In genomic region chr4:14856927-14857220, GRCh38 we compare ENCODE assay signal across 14 cellular contexts.
DNase-seq lines count a peak whose midpoint lies in the region; ATAC-seq, FAIRE-seq and TF ChIP-seq lines count a peak whose summit lies in the region.
"Had no signal": no experiment of that assay in that cellular context is flagged by ENCODE, and none has a peak within 500 bp of the region (broad histone marks: within the 10 kb centered on the region; RNA-seq: fewer than 3 reads in every experiment).

No MANE protein-coding gene starts in this region.

- no peak for TF ChIP-seq POLR2A in spleen (IDR thresholded peaks at IDR 0.05)

- no peak for DNase-seq in activated T-cell treated with anti-CD3 and anti-CD28 coated beads, Interleukin-2, amount 50 U/mL, for 24 hours
- DNase-seq in activated T-cell treated with anti-CD3 and anti-CD28 coated beads for 4 hours (no peak), astrocyte (ENCODE audit: low read depth) (no peak), hepatocyte (ENCODE audit: low spot score) (no peak), tibial artery (no peak), cerebellar nuclear complex (lab: John Stamatoyannopoulos, UW) (no peak), spleen (no peak)
- DNase-seq: CD8-positive, alpha-beta memory T cell; H7; MM.1S; NCI-H2081; right lobe of liver had no signal

- H3K4me2 ChIP-seq in astrocyte (ENCODE audit: low read length), result no peak overlapping the region
- H3K4me2 ChIP-seq in hepatocyte, result no peak overlapping the region

- 91% methylated on average over 5 of the region's 5 CpGs for WGBS in hepatocyte (ENCODE audit: low lambda C conversion rate, missing lambda C conversion rate)
- WGBS in spleen, 5 donors, result 84 to 93% (median 87%) methylated on average over 5 of the region's 5 CpGs

- H3K4me3 ChIP-seq in astrocyte (ENCODE audit: insufficient read depth, low read depth, low read length), result no peak overlapping the region
- H3K4me3 ChIP-seq in hepatocyte, result no peak overlapping the region
- H3K4me3 ChIP-seq in tibial artery, result no peak overlapping the region
- no peak overlapping the region for H3K4me3 ChIP-seq in spleen
- H3K4me3 ChIP-seq: right lobe of liver had no signal

- H3K4me1 ChIP-seq in astrocyte (ENCODE audit: insufficient read depth, low read length), result peaks cover 24% of the 10 kb centered on the region
- H3K4me1 ChIP-seq in hepatocyte (ENCODE audit: insufficient read depth), result peaks cover 6% of the 10 kb centered on the region
- H3K4me1 ChIP-seq in tibial artery, result peaks cover 0 to 29% (median 11%) of the 10 kb centered on the region in 4 donors
- peaks cover 0 to 13% (median 0%) of the 10 kb centered on the region in 6 donors for H3K4me1 ChIP-seq in spleen
- H3K4me1 ChIP-seq: right lobe of liver had no signal

- H3K36me3 ChIP-seq in astrocyte (ENCODE audit: insufficient read depth, low read length) (no peaks in the 10 kb centered on the region), hepatocyte (replicated peaks; ENCODE audit: insufficient read depth, low read depth) (no peaks in the 10 kb centered on the region), tibial artery (no peaks in the 10 kb centered on the region), spleen (no peaks in the 10 kb centered on the region)
- H3K36me3 ChIP-seq: right lobe of liver had no signal

- H3K36me3 Mint-ChIP-seq in activated T-cell treated with anti-CD3 and anti-CD28 coated beads, Interleukin-2, amount 50 U/mL, for 24 hours (ENCODE audit: low read depth), result peaks cover 4% of the 10 kb centered on the region
- H3K36me3 Mint-ChIP-seq in astrocyte (ENCODE audit: low read depth, unreplicated experiment), result peaks cover 1% of the 10 kb centered on the region
- H3K36me3 Mint-ChIP-seq: mesothelial cell of epicardium had no signal

- peak overlapping the region; percentile 5 for H3K9ac ChIP-seq in astrocyte (ENCODE audit: low read length)

- H3K27me3 ChIP-seq in astrocyte (ENCODE audit: insufficient read depth, low read length) (no peaks in the 10 kb centered on the region), hepatocyte (no peaks in the 10 kb centered on the region), tibial artery (no peaks in the 10 kb centered on the region), spleen (replicated peaks in 1 of 7) (peaks cover 0 to under 1% (median 0%) of the 10 kb centered on the region in 7 donors)
- H3K27me3 ChIP-seq: right lobe of liver had no signal

- H3K27ac ChIP-seq in astrocyte (ENCODE audit: low read depth, low read length) (peak overlapping the region; percentile 89), hepatocyte (peak overlapping the region; percentile 78), tibial artery (peak overlapping the region; percentile 70 to 74), spleen (no peak overlapping the region)
- H3K27ac ChIP-seq: right lobe of liver had no signal

- peaks cover 11% of the 10 kb centered on the region for H3K9me3 Mint-ChIP-seq in activated T-cell treated with anti-CD3 and anti-CD28 coated beads, Interleukin-2, amount 50 U/mL, for 24 hours
- peaks cover 5% of the 10 kb centered on the region for H3K9me3 Mint-ChIP-seq in astrocyte (ENCODE audit: unreplicated experiment)
- H3K9me3 Mint-ChIP-seq: CD8-positive, alpha-beta memory T cell had no signal

- peaks cover 33% of the 10 kb centered on the region for H3K27me3 Mint-ChIP-seq in activated T-cell treated with anti-CD3 and anti-CD28 coated beads, Interleukin-2, amount 50 U/mL, for 24 hours
- peaks cover 10% of the 10 kb centered on the region for H3K27me3 Mint-ChIP-seq in astrocyte (ENCODE audit: low read depth, unreplicated experiment)

- no peak for FAIRE-seq in astrocyte (lab: Jason Lieb, UNC)

- H3K79me2 ChIP-seq in astrocyte (ENCODE audit: insufficient read depth, low read length) (no peaks in the 10 kb centered on the region), hepatocyte (no peaks in the 10 kb centered on the region)

- ATAC-seq in HG03565 (IDR thresholded peaks at IDR 0.05; ENCODE audit: unreplicated experiment), result no peak

- H3K27ac Mint-ChIP-seq in activated T-cell treated with anti-CD3 and anti-CD28 coated beads, Interleukin-2, amount 50 U/mL, for 24 hours, result peak overlapping the region; percentile 89
- peak overlapping the region; percentile 95 for H3K27ac Mint-ChIP-seq in astrocyte (ENCODE audit: unreplicated experiment)
- H3K27ac Mint-ChIP-seq: CD8-positive, alpha-beta memory T cell; mesothelial cell of epicardium had no signal

- TF ChIP-seq CTCF in astrocyte (IDR thresholded peaks at IDR 0.05; ENCODE audit: insufficient read depth, low read depth, low read length), result no peak
- no peak for TF ChIP-seq CTCF in hepatocyte (IDR thresholded peaks at IDR 0.05; ENCODE audit: poor library complexity)
- no peak for TF ChIP-seq CTCF in tibial artery (IDR thresholded peaks at IDR 0.05)
- no peak for TF ChIP-seq CTCF in spleen (IDR thresholded peaks at IDR 0.05 in 8 of 11, conservative IDR thresholded peaks at IDR 0.05 in 3 of 11)

- H3K4me3 Mint-ChIP-seq in activated T-cell treated with anti-CD3 and anti-CD28 coated beads, Interleukin-2, amount 50 U/mL, for 24 hours, result no peak overlapping the region
- no peak overlapping the region for H3K4me3 Mint-ChIP-seq in astrocyte (ENCODE audit: unreplicated experiment)
- H3K4me3 Mint-ChIP-seq: CD8-positive, alpha-beta memory T cell; mesothelial cell of epicardium had no signal

- no peaks in the 10 kb centered on the region for H3K9me2 ChIP-seq in hepatocyte (replicated peaks; ENCODE audit: insufficient read depth)

- intact Hi-C loops in tibial artery (cut with DNase I; ENCODE audit: low total_unique reads) (loop anchor here (10.0 kb wide), 1 partner anchor 148 kb away; the partner anchor contains the start of gene CPEB2), spleen (cut with DNase I; ENCODE audit: low total_unique reads) (no loop called here)

- H3K9me3 ChIP-seq in astrocyte (ENCODE audit: insufficient read depth, low read depth, low read length) (no peaks in the 10 kb centered on the region), hepatocyte (ENCODE audit: low read depth) (no peaks in the 10 kb centered on the region), tibial artery (no peaks in the 10 kb centered on the region), spleen (no peaks in the 10 kb centered on the region)
- H3K9me3 ChIP-seq: right lobe of liver had no signal

- peaks cover 38% of the 10 kb centered on the region for H3K4me1 Mint-ChIP-seq in activated T-cell treated with anti-CD3 and anti-CD28 coated beads, Interleukin-2, amount 50 U/mL, for 24 hours (ENCODE audit: low read depth)
- peaks cover 33% of the 10 kb centered on the region for H3K4me1 Mint-ChIP-seq in astrocyte (ENCODE audit: low read depth, unreplicated experiment)
- H3K4me1 Mint-ChIP-seq: CD8-positive, alpha-beta memory T cell had no signal

- H2AFZ ChIP-seq in astrocyte (ENCODE audit: low read depth, low read length) (no peak overlapping the region), hepatocyte (no peak overlapping the region)

- H4K20me1 ChIP-seq in astrocyte (ENCODE audit: insufficient read depth, low read length) (no peaks in the 10 kb centered on the region), hepatocyte (ENCODE audit: insufficient read depth, poor library complexity, severe bottlenecking) (no peaks in the 10 kb centered on the region)

Comparison
In these comparisons a context has a peak if more than half of its experiments do, and no peak if none do; other contexts are left out.
1. H3K27ac ChIP-seq: peak in astrocyte (single experiment), hepatocyte (single experiment) and tibial artery (2 of 2); none in spleen (0 of 8).